In the genomic region with DNA sequence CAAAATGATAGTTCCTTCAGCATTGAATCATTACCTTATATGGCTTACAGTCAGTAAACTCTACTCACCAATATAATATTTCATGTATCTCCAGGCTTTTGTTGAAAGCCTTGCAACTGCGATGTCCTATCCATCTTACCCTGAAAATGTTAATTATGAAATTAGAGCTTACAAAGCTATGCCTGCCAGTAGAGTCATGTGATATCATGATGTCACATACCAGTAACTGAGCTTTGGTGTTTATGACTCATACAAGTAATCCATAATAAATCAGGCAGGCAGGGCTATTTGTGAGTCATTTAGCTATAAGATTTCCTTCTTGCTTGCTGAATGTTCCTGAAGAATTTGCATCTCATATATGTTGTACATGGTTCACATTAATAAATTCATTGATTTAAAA, we compare ENCODE assay signal across 12 cellular contexts. TPM values are rescaled to one million over a fixed set of nuclear protein-coding genes. Genes with fewer than 3 reads are reported as not detected.
DNase-seq lines count a peak whose midpoint lies in the region; FAIRE-seq and TF ChIP-seq lines count a peak whose summit lies in the region.
"Had no signal": no experiment of that assay in that cellular context is flagged by ENCODE, and none has a peak within 500 bp of the region (broad histone marks: within the 10 kb centered on the region; RNA-seq: fewer than 3 reads in every experiment).

No MANE protein-coding gene starts in this region.

- FAIRE-seq in HTR-8/SVneo (lab: Jason Lieb, UNC), result peak; percentile 51

- no peak overlapping the region for H3K4me3 ChIP-seq in AG09309 (ENCODE audit: control insufficient read depth, low read depth, low read length)
- H3K4me3 ChIP-seq: right atrium auricular region had no signal

- peak; percentile 21 for DNase-seq in AG09309 (ENCODE audit: low read depth)
- peak; percentile 71 for DNase-seq in HTR-8/SVneo (ENCODE audit: insufficient read length, low spot score)
- peak; percentile 28 for DNase-seq in amniotic stem cell (lab: John Stamatoyannopoulos, UW)
- peak; percentile 32 for DNase-seq in kidney glomerular epithelial cell (lab: John Stamatoyannopoulos, UW)
- DNase-seq in T-helper 2 cell, result no peak
- no peak for DNase-seq in mesenteric fat pad (ENCODE audit: low spot score)
- DNase-seq in activated CD4-positive, alpha-beta T cell treated with anti-CD3 and anti-CD28 coated beads, Interleukin-2, amount 50 U/mL, for 4 hours, result no peak
- DNase-seq in NCI-H2171 (lab: John Stamatoyannopoulos, UW), result no peak
- DNase-seq: activated CD4-positive, CD25-positive, alpha-beta regulatory T cell; activated effector memory CD4-positive, alpha-beta T cell treated with Interleukin-2 at 50 U/mL for 16 hours; KG1 had no signal

- TF ChIP-seq CTCF in AG09309 (IDR thresholded peaks at IDR 0.05; ENCODE audit: control insufficient read depth, insufficient read depth, low read depth, low read length, missing control alignments), result no peak

RNA-seq across cellular contexts. Expression of a gene that starts 44.9 kb away (rescaled TPM):
- not detected for total RNA-seq in mesenteric fat pad

Comparison
In these comparisons a context has a peak if more than half of its experiments do, and no peak if none do; other contexts are left out.
1. DNase-seq: peak in AG09309 (single experiment), HTR-8/SVneo (single experiment), amniotic stem cell (single experiment) and kidney glomerular epithelial cell (single experiment); none in T-helper 2 cell (0 of 5), mesenteric fat pad (single experiment), activated CD4-positive, alpha-beta T cell treated with anti-CD3 and anti-CD28 coated beads, Interleukin-2, amount 50 U/mL, for 4 hours (0 of 2) and NCI-H2171 (single experiment).